Comparison of ENCODE assay signal across 1 cellular context in genomic region chr5:151030377-151030776, GRCh38.
TF ChIP-seq lines count a peak whose summit lies in the region.

No MANE protein-coding gene starts in this region.

TF ChIP-seq in SK-N-SH, 30 proteins besides CTCF, POLR2A, EP300 and RAD21 (continued from another document):
- TF ChIP-seq USF1 (IDR thresholded peaks at IDR 0.05; ENCODE audit: borderline replicate concordance, low read depth): no peak
- no peak for TF ChIP-seq NFIC (IDR thresholded peaks at IDR 0.05; ENCODE audit: borderline replicate concordance)
- no peak for TF ChIP-seq GABPA (IDR thresholded peaks at IDR 0.05; ENCODE audit: low read depth)
- TF ChIP-seq TAF1 (IDR thresholded peaks at IDR 0.05; ENCODE audit: borderline replicate concordance, low read depth, low read length): no peak
- no peak for TF ChIP-seq SIN3A (IDR thresholded peaks at IDR 0.05; ENCODE audit: borderline replicate concordance, low read depth, low read length)
- TF ChIP-seq FOXM1 (IDR thresholded peaks at IDR 0.05; ENCODE audit: low read depth): no peak
- no peak for TF ChIP-seq GATA2 (CRISPR knock-in tag; IDR thresholded peaks at IDR 0.05)
- TF ChIP-seq RXRA (IDR thresholded peaks at IDR 0.05; ENCODE audit: borderline replicate concordance, low read depth): no peak
- TF ChIP-seq RFX5 (IDR thresholded peaks at IDR 0.05; ENCODE audit: low read length): no peak
- no peak for TF ChIP-seq REST (IDR thresholded peaks at IDR 0.05; ENCODE audit: low read depth, low read length)
- TF ChIP-seq CHD2 (IDR thresholded peaks at IDR 0.05; ENCODE audit: low read length, partially characterized antibody): no peak
- no peak for TF ChIP-seq ZBTB33 (IDR thresholded peaks at IDR 0.05; ENCODE audit: borderline replicate concordance, low read depth)
- TF ChIP-seq RCOR1 (IDR thresholded peaks at IDR 0.05; ENCODE audit: low read length): no peak
